ENCODE assay signal across 20 cellular contexts in genomic region chr12:67598598-67598997, GRCh38.
"Had no signal": no experiment of that assay in that cellular context is flagged by ENCODE, and none has a peak within 500 bp of the region (broad histone marks: within the 10 kb centered on the region; RNA-seq: fewer than 3 reads in every experiment).

No MANE protein-coding gene starts in this region.

- H3K9me3 ChIP-seq: heart right ventricle, left lung, lower lobe of right lung, mucosa of descending colon had no signal

- H3K4me3 ChIP-seq: heart right ventricle, left lung, lower lobe of right lung, mucosa of descending colon had no signal

- H3K27ac ChIP-seq: epithelial cell of prostate, foreskin keratinocyte, heart right ventricle, left lung, lower lobe of right lung had no signal

- ATAC-seq: effector memory CD8-positive, alpha-beta T cell; esophagus mucosa; foreskin keratinocyte; heart right ventricle; left cardiac atrium; left lung; left ventricle myocardium superior; lower lobe of right lung; mucosa of descending colon; naive thymus-derived CD8-positive, alpha-beta T cell had no signal

- DNase-seq: cortex of kidney; effector CD8-positive, alpha-beta T cell; effector memory CD8-positive, alpha-beta T cell; endodermal cell; erythroblast; foreskin keratinocyte; glutamatergic neuron; head of caudate nucleus; heart right ventricle; hippocampal formation; left cardiac atrium; left lung; left ventricle myocardium superior; lower lobe of right lung; mesenchymal stem cell; mucosa of descending colon; naive B cell; naive thymus-derived CD8-positive, alpha-beta T cell had no signal

- H3K36me3 ChIP-seq: heart right ventricle, left lung, lower lobe of right lung had no signal

- H3K27me3 ChIP-seq: foreskin keratinocyte, heart right ventricle, left lung had no signal

- H3K4me1 ChIP-seq: left lung, lower lobe of right lung had no signal
